In genomic region chr4:168183717-168184571, GRCh38 we compare ENCODE assay signal across 8 cellular contexts.
DNase-seq lines count a peak whose midpoint lies in the region; ATAC-seq and TF ChIP-seq lines count a peak whose summit lies in the region.

No MANE protein-coding gene starts in this region.

- peak; percentile 78 for TF ChIP-seq CTCF in H9 (conservative IDR thresholded peaks at IDR 0.05)
- TF ChIP-seq CTCF in sigmoid colon (IDR thresholded peaks at IDR 0.05): peak in 2 of 4 experiments; percentile 31 to 42

- H3K18ac ChIP-seq in H9 (ENCODE audit: insufficient read length, low read depth, low read length): no peak overlapping the region

- H2AFZ ChIP-seq in H9 (ENCODE audit: low read length): no peak overlapping the region

- no peak overlapping the region for H2BK120ac ChIP-seq in H9 (ENCODE audit: low read depth, low read length, poor library complexity, severe bottlenecking)

- no peaks in the 10 kb centered on the region for H3K9me3 ChIP-seq in H9 (ENCODE audit: control insufficient read depth, low read depth, low read length)
- no peaks in the 10 kb centered on the region for H3K9me3 ChIP-seq in sigmoid colon

- TF ChIP-seq POLR2A in sigmoid colon (IDR thresholded peaks at IDR 0.05): no peak

- no peak overlapping the region for H3K4ac ChIP-seq in H9 (ENCODE audit: low read depth, low read length)

- TF ChIP-seq EP300 in sigmoid colon (IDR thresholded peaks at IDR 0.05): no peak

- ATAC-seq in HG03025 (IDR thresholded peaks at IDR 0.05; ENCODE audit: low FRiP score, unreplicated experiment): no peak

- no peak overlapping the region for H3K56ac ChIP-seq in H9 (ENCODE audit: insufficient read length, low read depth, low read length)

- no peak overlapping the region for H2AK5ac ChIP-seq in H9 (ENCODE audit: insufficient read length, low read length)

- H4K91ac ChIP-seq in H9 (ENCODE audit: insufficient read length, low read depth, low read length): no peak overlapping the region

- H3K27ac ChIP-seq in H9 (ENCODE audit: insufficient read length, low read depth, low read length) (no peak overlapping the region), sigmoid colon (no peak overlapping the region)

- no peaks in the 10 kb centered on the region for H3K27me3 Mint-ChIP-seq in H9 (ENCODE audit: low read depth)

- no peak overlapping the region for H3K4me3 Mint-ChIP-seq in H9

- H3K27me3 ChIP-seq in H9 (ENCODE audit: insufficient read depth, low read length) (no peaks in the 10 kb centered on the region), sigmoid colon (no peaks in the 10 kb centered on the region)

- H3K14ac ChIP-seq in H9 (ENCODE audit: insufficient read depth, low read length): no peak overlapping the region

- no peak overlapping the region for H4K5ac ChIP-seq in H9 (ENCODE audit: insufficient read length, low read depth, low read length)

- no peak overlapping the region for H4K8ac ChIP-seq in H9 (replicated peaks; ENCODE audit: insufficient read length, low read depth, low read length)

- H3K36me3 Mint-ChIP-seq in H9 (ENCODE audit: insufficient read depth in 1 of 3, low read depth in 3 of 3): no peaks in the 10 kb centered on the region

- DNase-seq in CD1c-positive myeloid dendritic cell (ENCODE audit: extremely low spot score) (peak; percentile 31), H9 (no peak), RPMI8226 (peak; percentile 3), fibroblast of peridontal ligament (ENCODE audit: extremely low read depth) (peak; percentile 71), retina (peak; percentile 36), sigmoid colon (no peak)
- DNase-seq in effector CD8-positive, alpha-beta T cell (lab: John Stamatoyannopoulos, UW): no peak

- no peak overlapping the region for H3K23ac ChIP-seq in H9 (ENCODE audit: insufficient read length, low read depth, low read length)

- no peak overlapping the region for H3K27ac Mint-ChIP-seq in H9

- H4K20me1 ChIP-seq in H9 (ENCODE audit: control insufficient read depth, insufficient read depth, insufficient read length): no peaks in the 10 kb centered on the region

- no peak overlapping the region for H2BK15ac ChIP-seq in H9 (ENCODE audit: low read depth, low read length)

- no peaks in the 10 kb centered on the region for H3K79me2 ChIP-seq in H9 (ENCODE audit: insufficient read depth, low read length)

- H3K9me3 Mint-ChIP-seq in H9: no peaks in the 10 kb centered on the region

- WGBS in H9 (ENCODE audit: extremely low coverage, insufficient read length, low lambda C conversion rate): no CpG with 5 or more reads among the region's 6 CpGs
- 24 to 38% methylated on average over 6 of the region's 6 CpGs for WGBS in sigmoid colon, 2 donors

- no peaks in the 10 kb centered on the region for H3K79me1 ChIP-seq in H9 (ENCODE audit: insufficient read depth, low read depth, low read length, poor library complexity, severe bottlenecking)

- no peak overlapping the region for H2BK12ac ChIP-seq in H9 (ENCODE audit: insufficient read length, low read depth, low read length)

- H3K4me2 ChIP-seq in H9 (ENCODE audit: insufficient read depth, insufficient read length, low read length): no peak overlapping the region

- no peak overlapping the region for H2BK5ac ChIP-seq in H9 (ENCODE audit: insufficient read length, low read length)

- H3K4me1 ChIP-seq in H9 (ENCODE audit: insufficient read depth, low read length): no peaks in the 10 kb centered on the region
- H3K4me1 ChIP-seq in sigmoid colon: no peaks in the 10 kb centered on the region

- H3K4me3 ChIP-seq in sigmoid colon: no peak overlapping the region

- no peaks in the 10 kb centered on the region for H3K4me1 Mint-ChIP-seq in H9

- no peaks in the 10 kb centered on the region for H3K23me2 ChIP-seq in H9 (ENCODE audit: insufficient read length, low read depth, low read length, poor library complexity, severe bottlenecking)

- H2BK20ac ChIP-seq in H9 (ENCODE audit: low read depth, low read length, poor library complexity, severe bottlenecking): no peak overlapping the region

- H3K36me3 ChIP-seq in sigmoid colon: no peaks in the 10 kb centered on the region

- no peak overlapping the region for H3K9ac ChIP-seq in H9 (ENCODE audit: extremely low read depth, insufficient read length, low read length)

- intact Hi-C loops in sigmoid colon (cut with DNase I): no loop called here

- no peak overlapping the region for H3T11ph ChIP-seq in H9 (ENCODE audit: low read length)

Comparison
In these comparisons a context has a peak if more than half of its experiments do, and no peak if none do; other contexts are left out.
1. DNase-seq: peak in CD1c-positive myeloid dendritic cell (single experiment), RPMI8226 (single experiment), fibroblast of peridontal ligament (single experiment) and retina (single experiment); none in H9 (single experiment), effector CD8-positive, alpha-beta T cell (single experiment) and sigmoid colon (single experiment).